1 cellular context compared by ENCODE assay signal in the genomic region with DNA sequence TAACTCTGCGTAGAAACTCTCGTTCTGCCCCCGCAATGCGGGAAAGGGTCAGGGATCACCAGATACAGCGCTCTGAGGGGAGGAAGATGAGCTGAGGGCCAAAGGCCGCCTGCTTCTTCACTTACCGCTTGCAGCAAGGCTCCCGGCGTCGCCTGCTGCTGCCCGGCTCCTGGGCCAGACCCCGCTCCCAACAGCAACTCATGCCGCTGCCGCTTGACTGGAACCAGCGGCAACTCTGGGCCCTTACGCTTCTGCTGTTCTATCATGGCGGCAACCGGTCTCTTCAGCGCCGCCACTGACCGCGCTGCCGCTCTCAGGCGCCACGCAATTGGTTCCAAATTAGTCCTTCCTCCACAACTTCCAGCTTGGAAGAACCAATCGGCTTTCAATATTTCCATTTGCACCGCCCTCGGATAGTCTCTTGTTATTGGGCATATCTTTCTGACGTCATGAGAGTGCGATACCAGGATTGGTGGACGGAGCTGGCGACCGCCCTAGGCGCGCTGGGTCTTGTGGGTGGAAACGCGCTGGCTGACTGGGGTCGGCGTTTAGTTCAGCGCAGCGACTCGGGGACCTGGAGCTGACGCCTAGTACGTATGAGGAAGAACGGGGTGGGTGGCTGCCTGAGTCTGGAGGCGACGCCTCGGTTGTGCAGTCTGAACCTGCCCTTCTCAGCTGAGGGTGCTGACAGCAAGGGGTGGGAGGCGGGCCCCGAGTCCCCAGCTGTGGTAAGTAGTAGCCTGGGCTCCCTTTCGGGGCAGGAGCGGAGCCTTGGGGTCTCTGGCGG.
TF ChIP-seq lines count a peak whose summit lies in the region.

A gene (minus strand): TSS at position 303 of the 787 bp plus-strand sequence. CDS start 37 bp downstream, at position 266.
A gene with protein sequence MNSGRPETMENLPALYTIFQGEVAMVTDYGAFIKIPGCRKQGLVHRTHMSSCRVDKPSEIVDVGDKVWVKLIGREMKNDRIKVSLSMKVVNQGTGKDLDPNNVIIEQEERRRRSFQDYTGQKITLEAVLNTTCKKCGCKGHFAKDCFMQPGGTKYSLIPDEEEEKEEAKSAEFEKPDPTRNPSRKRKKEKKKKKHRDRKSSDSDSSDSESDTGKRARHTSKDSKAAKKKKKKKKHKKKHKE (plus strand): TSS at position 547 of the 787 bp plus-strand sequence. CDS start 13,067 bp downstream, outside the sequence.

TF ChIP-seq in HepG2, 621 proteins besides CTCF, POLR2A, EP300 and RAD21 (continued from another document and continues in another):
- TF ChIP-seq, protein P1, sequence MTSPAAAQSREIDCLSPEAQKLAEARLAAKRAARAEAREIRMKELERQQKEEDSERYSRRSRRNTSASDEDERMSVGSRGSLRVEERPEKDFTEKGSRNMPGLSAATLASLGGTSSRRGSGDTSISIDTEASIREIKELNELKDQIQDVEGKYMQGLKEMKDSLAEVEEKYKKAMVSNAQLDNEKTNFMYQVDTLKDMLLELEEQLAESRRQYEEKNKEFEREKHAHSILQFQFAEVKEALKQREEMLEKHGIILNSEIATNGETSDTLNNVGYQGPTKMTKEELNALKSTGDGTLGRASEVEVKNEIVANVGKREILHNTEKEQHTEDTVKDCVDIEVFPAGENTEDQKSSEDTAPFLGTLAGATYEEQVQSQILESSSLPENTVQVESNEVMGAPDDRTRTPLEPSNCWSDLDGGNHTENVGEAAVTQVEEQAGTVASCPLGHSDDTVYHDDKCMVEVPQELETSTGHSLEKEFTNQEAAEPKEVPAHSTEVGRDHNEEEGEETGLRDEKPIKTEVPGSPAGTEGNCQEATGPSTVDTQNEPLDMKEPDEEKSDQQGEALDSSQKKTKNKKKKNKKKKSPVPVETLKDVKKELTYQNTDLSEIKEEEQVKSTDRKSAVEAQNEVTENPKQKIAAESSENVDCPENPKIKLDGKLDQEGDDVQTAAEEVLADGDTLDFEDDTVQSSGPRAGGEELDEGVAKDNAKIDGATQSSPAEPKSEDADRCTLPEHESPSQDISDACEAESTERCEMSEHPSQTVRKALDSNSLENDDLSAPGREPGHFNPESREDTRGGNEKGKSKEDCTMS (CRISPR knock-in tag; conservative IDR thresholded peaks at IDR 0.05): no peak
- no peak for TF ChIP-seq ZNF790 (CRISPR knock-in tag; IDR thresholded peaks at IDR 0.05; ENCODE audit: borderline replicate concordance)
- TF ChIP-seq CC2D1A (CRISPR knock-in tag; IDR thresholded peaks at IDR 0.05): no peak
- TF ChIP-seq HNRNPUL1 (IDR thresholded peaks at IDR 0.05; ENCODE audit: low read depth, low read length): no peak
- 0 out of 2 replicates have a peak, but pooled peaks have one; percentile 63 for TF ChIP-seq ZSCAN20 (CRISPR knock-in tag; IDR thresholded peaks at IDR 0.05; ENCODE audit: borderline replicate concordance)
- TF ChIP-seq ZNF598 (CRISPR knock-in tag; IDR thresholded peaks at IDR 0.05; ENCODE audit: borderline replicate concordance): no peak
- no peak for TF ChIP-seq MLLT10 (CRISPR knock-in tag; IDR thresholded peaks at IDR 0.05)
- no peak for TF ChIP-seq ZNF549 (CRISPR knock-in tag; IDR thresholded peaks at IDR 0.05)
- TF ChIP-seq ZNF737 (CRISPR knock-in tag; IDR thresholded peaks at IDR 0.05; ENCODE audit: borderline replicate concordance): no peak
- no peak; the same call in 1 of the 2 replicates for TF ChIP-seq TGIF2 (CRISPR knock-in tag; IDR thresholded peaks at IDR 0.05)
- TF ChIP-seq ZNF713 (CRISPR knock-in tag; IDR thresholded peaks at IDR 0.05): no peak
- peak; percentile 37; the same call in 1 of the 2 replicates for TF ChIP-seq NFKB2 (CRISPR knock-in tag; IDR thresholded peaks at IDR 0.05; ENCODE audit: borderline replicate concordance)
- no peak for TF ChIP-seq CHD2 (IDR thresholded peaks at IDR 0.05; ENCODE audit: low read depth, low read length)
- no peak for TF ChIP-seq ZNF446 (CRISPR knock-in tag; IDR thresholded peaks at IDR 0.05)
- TF ChIP-seq ZNF224 (CRISPR knock-in tag; IDR thresholded peaks at IDR 0.05): no peak
- peak; percentile 59; the same call in 1 of the 2 replicates for TF ChIP-seq DNMT3B (CRISPR knock-in tag; conservative IDR thresholded peaks at IDR 0.05)
- TF ChIP-seq ZBTB21 (CRISPR knock-in tag; IDR thresholded peaks at IDR 0.05): no peak; the same call in 1 of the 2 replicates
- TF ChIP-seq, protein P2, sequence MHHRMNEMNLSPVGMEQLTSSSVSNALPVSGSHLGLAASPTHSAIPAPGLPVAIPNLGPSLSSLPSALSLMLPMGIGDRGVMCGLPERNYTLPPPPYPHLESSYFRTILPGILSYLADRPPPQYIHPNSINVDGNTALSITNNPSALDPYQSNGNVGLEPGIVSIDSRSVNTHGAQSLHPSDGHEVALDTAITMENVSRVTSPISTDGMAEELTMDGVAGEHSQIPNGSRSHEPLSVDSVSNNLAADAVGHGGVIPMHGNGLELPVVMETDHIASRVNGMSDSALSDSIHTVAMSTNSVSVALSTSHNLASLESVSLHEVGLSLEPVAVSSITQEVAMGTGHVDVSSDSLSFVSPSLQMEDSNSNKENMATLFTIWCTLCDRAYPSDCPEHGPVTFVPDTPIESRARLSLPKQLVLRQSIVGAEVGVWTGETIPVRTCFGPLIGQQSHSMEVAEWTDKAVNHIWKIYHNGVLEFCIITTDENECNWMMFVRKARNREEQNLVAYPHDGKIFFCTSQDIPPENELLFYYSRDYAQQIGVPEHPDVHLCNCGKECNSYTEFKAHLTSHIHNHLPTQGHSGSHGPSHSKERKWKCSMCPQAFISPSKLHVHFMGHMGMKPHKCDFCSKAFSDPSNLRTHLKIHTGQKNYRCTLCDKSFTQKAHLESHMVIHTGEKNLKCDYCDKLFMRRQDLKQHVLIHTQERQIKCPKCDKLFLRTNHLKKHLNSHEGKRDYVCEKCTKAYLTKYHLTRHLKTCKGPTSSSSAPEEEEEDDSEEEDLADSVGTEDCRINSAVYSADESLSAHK (CRISPR knock-in tag; IDR thresholded peaks at IDR 0.05; ENCODE audit: borderline replicate concordance): 0 out of 2 replicates have a peak, but pooled peaks have one; percentile 68
- TF ChIP-seq, protein P3, sequence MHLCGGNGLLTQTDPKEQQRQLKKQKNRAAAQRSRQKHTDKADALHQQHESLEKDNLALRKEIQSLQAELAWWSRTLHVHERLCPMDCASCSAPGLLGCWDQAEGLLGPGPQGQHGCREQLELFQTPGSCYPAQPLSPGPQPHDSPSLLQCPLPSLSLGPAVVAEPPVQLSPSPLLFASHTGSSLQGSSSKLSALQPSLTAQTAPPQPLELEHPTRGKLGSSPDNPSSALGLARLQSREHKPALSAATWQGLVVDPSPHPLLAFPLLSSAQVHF (CRISPR knock-in tag; IDR thresholded peaks at IDR 0.05): 0 out of 2 replicates have a peak, but pooled peaks have one; percentile 6
- TF ChIP-seq POLR2AphosphoS2 (IDR thresholded peaks at IDR 0.05; ENCODE audit: low read depth, low read length): no peak
- TF ChIP-seq GZF1 (CRISPR knock-in tag; IDR thresholded peaks at IDR 0.05): no peak
- TF ChIP-seq ZNF335 (CRISPR knock-in tag; IDR thresholded peaks at IDR 0.05): 0 out of 2 replicates have a peak, but pooled peaks have one; percentile 16
- TF ChIP-seq HES4 (CRISPR knock-in tag; IDR thresholded peaks at IDR 0.05; ENCODE audit: borderline replicate concordance): no peak; the same call in 1 of the 2 replicates
- no peak for TF ChIP-seq HMGA1 (CRISPR knock-in tag; conservative IDR thresholded peaks at IDR 0.05)
- TF ChIP-seq FOSL2 (CRISPR knock-in tag; IDR thresholded peaks at IDR 0.05): peak; percentile 3; the same call in 1 of the 2 replicates
- TF ChIP-seq REL (CRISPR knock-in tag; conservative IDR thresholded peaks at IDR 0.05): no peak
- no peak for TF ChIP-seq FOXM1 (CRISPR knock-in tag; IDR thresholded peaks at IDR 0.05)
- 0 out of 2 replicates have a peak, but pooled peaks have one; percentile 66 for TF ChIP-seq ZNF431 (CRISPR knock-in tag; IDR thresholded peaks at IDR 0.05; ENCODE audit: borderline replicate concordance, low read depth)
- TF ChIP-seq RARG (CRISPR knock-in tag; IDR thresholded peaks at IDR 0.05; ENCODE audit: low read depth): no peak
- TF ChIP-seq, protein P4, sequence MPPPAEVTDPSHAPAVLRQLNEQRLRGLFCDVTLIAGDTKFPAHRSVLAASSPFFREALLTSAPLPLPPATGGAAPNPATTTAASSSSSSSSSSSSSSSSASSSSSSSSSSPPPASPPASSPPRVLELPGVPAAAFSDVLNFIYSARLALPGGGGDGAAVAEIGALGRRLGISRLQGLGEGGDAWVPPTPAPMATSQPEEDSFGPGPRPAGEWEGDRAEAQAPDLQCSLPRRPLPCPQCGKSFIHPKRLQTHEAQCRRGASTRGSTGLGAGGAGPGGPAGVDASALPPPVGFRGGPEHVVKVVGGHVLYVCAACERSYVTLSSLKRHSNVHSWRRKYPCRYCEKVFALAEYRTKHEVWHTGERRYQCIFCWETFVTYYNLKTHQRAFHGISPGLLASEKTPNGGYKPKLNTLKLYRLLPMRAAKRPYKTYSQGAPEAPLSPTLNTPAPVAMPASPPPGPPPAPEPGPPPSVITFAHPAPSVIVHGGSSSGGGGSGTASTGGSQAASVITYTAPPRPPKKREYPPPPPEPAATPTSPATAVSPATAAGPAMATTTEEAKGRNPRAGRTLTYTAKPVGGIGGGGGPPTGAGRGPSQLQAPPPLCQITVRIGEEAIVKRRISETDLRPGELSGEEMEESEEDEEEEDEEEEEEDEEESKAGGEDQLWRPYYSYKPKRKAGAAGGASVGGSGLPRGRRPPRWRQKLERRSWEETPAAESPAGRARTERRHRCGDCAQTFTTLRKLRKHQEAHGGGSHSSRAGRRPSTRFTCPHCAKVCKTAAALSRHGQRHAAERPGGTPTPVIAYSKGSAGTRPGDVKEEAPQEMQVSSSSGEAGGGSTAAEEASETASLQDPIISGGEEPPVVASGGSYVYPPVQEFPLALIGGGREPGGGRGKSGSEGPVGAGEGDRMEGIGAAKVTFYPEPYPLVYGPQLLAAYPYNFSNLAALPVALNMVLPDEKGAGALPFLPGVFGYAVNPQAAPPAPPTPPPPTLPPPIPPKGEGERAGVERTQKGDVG (CRISPR knock-in tag; IDR thresholded peaks at IDR 0.05; ENCODE audit: borderline replicate concordance): no peak
- no peak for TF ChIP-seq SP140L (CRISPR knock-in tag; IDR thresholded peaks at IDR 0.05; ENCODE audit: borderline replicate concordance)
- TF ChIP-seq NRL (CRISPR knock-in tag; IDR thresholded peaks at IDR 0.05; ENCODE audit: borderline replicate concordance): no peak
- TF ChIP-seq DR1 (CRISPR knock-in tag; IDR thresholded peaks at IDR 0.05): peak; percentile 89
- TF ChIP-seq ZNF44 (CRISPR knock-in tag; IDR thresholded peaks at IDR 0.05): peak; percentile 37; the same call in 1 of the 2 replicates
- peak; percentile 66; the same call in 1 of the 2 replicates for TF ChIP-seq ZNF138 (CRISPR knock-in tag; IDR thresholded peaks at IDR 0.05; ENCODE audit: low read depth)
- TF ChIP-seq, protein P5, sequence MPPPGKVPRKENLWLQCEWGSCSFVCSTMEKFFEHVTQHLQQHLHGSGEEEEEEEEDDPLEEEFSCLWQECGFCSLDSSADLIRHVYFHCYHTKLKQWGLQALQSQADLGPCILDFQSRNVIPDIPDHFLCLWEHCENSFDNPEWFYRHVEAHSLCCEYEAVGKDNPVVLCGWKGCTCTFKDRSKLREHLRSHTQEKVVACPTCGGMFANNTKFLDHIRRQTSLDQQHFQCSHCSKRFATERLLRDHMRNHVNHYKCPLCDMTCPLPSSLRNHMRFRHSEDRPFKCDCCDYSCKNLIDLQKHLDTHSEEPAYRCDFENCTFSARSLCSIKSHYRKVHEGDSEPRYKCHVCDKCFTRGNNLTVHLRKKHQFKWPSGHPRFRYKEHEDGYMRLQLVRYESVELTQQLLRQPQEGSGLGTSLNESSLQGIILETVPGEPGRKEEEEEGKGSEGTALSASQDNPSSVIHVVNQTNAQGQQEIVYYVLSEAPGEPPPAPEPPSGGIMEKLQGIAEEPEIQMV (CRISPR knock-in tag; IDR thresholded peaks at IDR 0.05; ENCODE audit: low read depth): no peak
- no peak for TF ChIP-seq RAD51 (IDR thresholded peaks at IDR 0.05; ENCODE audit: borderline replicate concordance)
- TF ChIP-seq ZNF207 (IDR thresholded peaks at IDR 0.05; ENCODE audit: borderline replicate concordance): no peak
- no peak for TF ChIP-seq ETV6 (CRISPR knock-in tag; conservative IDR thresholded peaks at IDR 0.05)
- TF ChIP-seq, protein P6, sequence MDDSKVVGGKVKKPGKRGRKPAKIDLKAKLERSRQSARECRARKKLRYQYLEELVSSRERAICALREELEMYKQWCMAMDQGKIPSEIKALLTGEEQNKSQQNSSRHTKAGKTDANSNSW (CRISPR knock-in tag; IDR thresholded peaks at IDR 0.05; ENCODE audit: borderline replicate concordance): 0 out of 2 replicates have a peak, but pooled peaks have one; percentile 37
- TF ChIP-seq, protein P7, sequence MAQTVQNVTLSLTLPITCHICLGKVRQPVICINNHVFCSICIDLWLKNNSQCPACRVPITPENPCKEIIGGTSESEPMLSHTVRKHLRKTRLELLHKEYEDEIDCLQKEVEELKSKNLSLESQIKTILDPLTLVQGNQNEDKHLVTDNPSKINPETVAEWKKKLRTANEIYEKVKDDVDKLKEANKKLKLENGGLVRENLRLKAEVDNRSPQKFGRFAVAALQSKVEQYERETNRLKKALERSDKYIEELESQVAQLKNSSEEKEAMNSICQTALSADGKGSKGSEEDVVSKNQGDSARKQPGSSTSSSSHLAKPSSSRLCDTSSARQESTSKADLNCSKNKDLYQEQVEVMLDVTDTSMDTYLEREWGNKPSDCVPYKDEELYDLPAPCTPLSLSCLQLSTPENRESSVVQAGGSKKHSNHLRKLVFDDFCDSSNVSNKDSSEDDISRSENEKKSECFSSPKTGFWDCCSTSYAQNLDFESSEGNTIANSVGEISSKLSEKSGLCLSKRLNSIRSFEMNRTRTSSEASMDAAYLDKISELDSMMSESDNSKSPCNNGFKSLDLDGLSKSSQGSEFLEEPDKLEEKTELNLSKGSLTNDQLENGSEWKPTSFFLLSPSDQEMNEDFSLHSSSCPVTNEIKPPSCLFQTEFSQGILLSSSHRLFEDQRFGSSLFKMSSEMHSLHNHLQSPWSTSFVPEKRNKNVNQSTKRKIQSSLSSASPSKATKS (CRISPR knock-in tag; IDR thresholded peaks at IDR 0.05): no peak
- no peak for TF ChIP-seq SKI (IDR thresholded peaks at IDR 0.05; ENCODE audit: partially characterized antibody)
- TF ChIP-seq ATAD3A (CRISPR knock-in tag; IDR thresholded peaks at IDR 0.05): no peak
- TF ChIP-seq ZBTB3 (CRISPR knock-in tag; IDR thresholded peaks at IDR 0.05; ENCODE audit: borderline replicate concordance, low read depth): no peak
- TF ChIP-seq ZNF746 (CRISPR knock-in tag; IDR thresholded peaks at IDR 0.05): no peak
- TF ChIP-seq EHMT2 (IDR thresholded peaks at IDR 0.05; ENCODE audit: borderline replicate concordance, low read depth, low read length): no peak
- no peak for TF ChIP-seq PHB2 (IDR thresholded peaks at IDR 0.05; ENCODE audit: partially characterized antibody)
- peak; percentile 91 for TF ChIP-seq CREM (IDR thresholded peaks at IDR 0.05)
- TF ChIP-seq CREM (CRISPR knock-in tag; IDR thresholded peaks at IDR 0.05): no peak
- TF ChIP-seq, protein P8, sequence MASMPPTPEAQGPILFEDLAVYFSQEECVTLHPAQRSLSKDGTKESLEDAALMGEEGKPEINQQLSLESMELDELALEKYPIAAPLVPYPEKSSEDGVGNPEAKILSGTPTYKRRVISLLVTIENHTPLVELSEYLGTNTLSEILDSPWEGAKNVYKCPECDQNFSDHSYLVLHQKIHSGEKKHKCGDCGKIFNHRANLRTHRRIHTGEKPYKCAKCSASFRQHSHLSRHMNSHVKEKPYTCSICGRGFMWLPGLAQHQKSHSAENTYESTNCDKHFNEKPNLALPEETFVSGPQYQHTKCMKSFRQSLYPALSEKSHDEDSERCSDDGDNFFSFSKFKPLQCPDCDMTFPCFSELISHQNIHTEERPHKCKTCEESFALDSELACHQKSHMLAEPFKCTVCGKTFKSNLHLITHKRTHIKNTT (CRISPR knock-in tag; IDR thresholded peaks at IDR 0.05): no peak
- no peak for TF ChIP-seq ZNF24 (IDR thresholded peaks at IDR 0.05)
- no peak for TF ChIP-seq MAFF (IDR thresholded peaks at IDR 0.05; ENCODE audit: low read depth, low read length)
